8 cellular contexts compared by ENCODE assay signal in genomic region chr1:211829343-211830054, GRCh38. TPM values are rescaled to one million over a fixed set of nuclear protein-coding genes. Genes with fewer than 3 reads are reported as not detected.
DNase-seq lines count a peak whose midpoint lies in the region; ATAC-seq, FAIRE-seq and TF ChIP-seq lines count a peak whose summit lies in the region.

No MANE protein-coding gene starts in this region.

- TF ChIP-seq RAD21 in K562 (CRISPR knock-in tag; conservative IDR thresholded peaks at IDR 0.05 in 1 of 2, IDR thresholded peaks at IDR 0.05 in 1 of 2) = 0 out of 4 replicates have a peak, but pooled peaks of 1 of the 2 experiments have one; percentile 2

- no peaks in the 10 kb centered on the region for H3K27me3 ChIP-seq in K562 (ENCODE audit: control insufficient read depth in 2 of 2, insufficient read depth in 2 of 2, low read length in 2 of 2)
- H3K27me3 ChIP-seq in gastrocnemius medialis = no peaks in the 10 kb centered on the region

- no peaks in the 10 kb centered on the region for H4K20me1 ChIP-seq in K562 (replicated peaks; ENCODE audit: control insufficient read depth, insufficient read depth, low read length)

- peaks cover 35% of the 10 kb centered on the region for H3K36me3 Mint-ChIP-seq in activated naive CD4-positive, alpha-beta T cell treated with anti-CD3 and anti-CD28 coated beads, Interleukin-2, amount 10 ng/mL, durations not matched to agents 7 days and 5 days

- FAIRE-seq in K562 (lab: Jason Lieb, UNC) = peak; percentile 35

- peaks cover 70% of the 10 kb centered on the region for H3K4me1 Mint-ChIP-seq in activated naive CD4-positive, alpha-beta T cell treated with anti-CD3 and anti-CD28 coated beads, Interleukin-2, amount 10 ng/mL, durations not matched to agents 7 days and 5 days

- H3K9me1 ChIP-seq in K562 (ENCODE audit: control insufficient read depth, insufficient read depth, low read length) = no peaks in the 10 kb centered on the region

- TF ChIP-seq POLR2A in K562 (conservative IDR thresholded peaks at IDR 0.05) (no peak), gastrocnemius medialis (IDR thresholded peaks at IDR 0.05) (no peak)

- peak overlapping the region; percentile 83 for H3K4me3 ChIP-seq in K562
- peak overlapping the region; percentile 62 to 85 (median 68) for H3K4me3 ChIP-seq in gastrocnemius medialis

- POLR2A ChIA-PET in K562 (lab: Yijun Ruan, JAX) = interaction anchor here (0.6 to 1.6 kb wide), 9 partner anchors 13 to 206 kb away, joined by 3 to 7 read pairs (median 4); partner anchors contain the start of genes DTL and INTS7

- H3K36me3 ChIP-seq in K562 (ENCODE audit: control insufficient read depth, insufficient read depth, low read length) (no peaks in the 10 kb centered on the region; the same call in 2 of the 3 replicates), gastrocnemius medialis (no peaks in the 10 kb centered on the region)

- WGBS in K562 (ENCODE audit: insufficient coverage, low coverage, missing lambda C conversion rate) = 3% methylated on average over 22 of the region's 22 CpGs

- H3K9me3 Mint-ChIP-seq in activated naive CD4-positive, alpha-beta T cell treated with anti-CD3 and anti-CD28 coated beads, Interleukin-2, amount 10 ng/mL, durations not matched to agents 7 days and 5 days = no peaks in the 10 kb centered on the region

- CTCF ChIA-PET in activated naive CD4-positive, alpha-beta T cell treated with anti-CD3 and anti-CD28 coated beads, Interleukin-2, amount 10 ng/mL, durations not matched to agents 7 days and 5 days (lab: Charles Lee) = no interaction called here
- CTCF ChIA-PET in K562 (lab: Yijun Ruan, JAX; ENCODE audit: low intra/inter-chr PET ratio) = interaction anchor here (0.6 to 2.6 kb wide), 5 partner anchors 115 to 824 kb away, joined by 3 to 9 read pairs (median 4); no protein-coding TSS in a partner anchor

- TF ChIP-seq CTCF in K562 (IDR thresholded peaks at IDR 0.05 in 2 of 3, conservative IDR thresholded peaks at IDR 0.05 in 1 of 3; ENCODE audit: insufficient read depth in 2 of 3, low read depth in 1 of 3, low read length in 3 of 3) = peak; percentile 16 to 48 (median 42); a peak in 3 of 6 replicates
- no peak for TF ChIP-seq CTCF in gastrocnemius medialis (IDR thresholded peaks at IDR 0.05 in 4 of 5, conservative IDR thresholded peaks at IDR 0.05 in 1 of 5)

- intact Hi-C loops in K562 (cut with micrococcal nuclease) (loop anchor here (1.0 to 5.0 kb wide), 4 partner anchors 87 to 205 kb away; partner anchors contain the start of genes DTL and INTS7), gastrocnemius medialis (cut with DNase I; ENCODE audit: low total_unique reads) (loop anchor here (1.0 to 10.0 kb wide), 5 partner anchors 131 to 455 kb away; partner anchors contain the start of genes DTL, INTS7, PPP2R5A and SLC30A1)

- peaks cover 7% of the 10 kb centered on the region; the same call in 1 of the 3 replicates for H3K79me2 ChIP-seq in K562 (ENCODE audit: control insufficient read depth, insufficient read depth, low read length)

- H3K4me3 Mint-ChIP-seq in activated naive CD4-positive, alpha-beta T cell treated with anti-CD3 and anti-CD28 coated beads, Interleukin-2, amount 10 ng/mL, durations not matched to agents 7 days and 5 days = peak overlapping the region; percentile 96

- H2AFZ ChIP-seq in K562 (ENCODE audit: low read depth, low read length) = peak overlapping the region; percentile 98

- ATAC-seq in K562 = peak; percentile 40
- ATAC-seq in gastrocnemius medialis = peak in 1 of 2 donors; percentile 43
- no peak for ATAC-seq in HG03280 (IDR thresholded peaks at IDR 0.05; ENCODE audit: unreplicated experiment)

- peak overlapping the region; percentile 71 to 93 for H3K9ac ChIP-seq in K562 (ENCODE audit: insufficient read depth in 1 of 2, low read depth in 2 of 2, low read length in 2 of 2)

- in situ Hi-C loops in K562 (cut with MboI) = loop anchor here (5.0 kb wide), 1 partner anchor 132 kb away; no protein-coding TSS in a partner anchor
- in situ Hi-C loops in gastrocnemius medialis (cut with MboI; ENCODE audit: low sequenced_read_pairs in 4 of 4) = loop anchor here in 2 of 4 donors (10.0 to 25.0 kb wide), 3 partner anchors 145 to 267 kb away; partner anchors contain the start of gene NEK2 (in 1 of the 2)

- H3K27me3 Mint-ChIP-seq in activated naive CD4-positive, alpha-beta T cell treated with anti-CD3 and anti-CD28 coated beads, Interleukin-2, amount 10 ng/mL, durations not matched to agents 7 days and 5 days = no peaks in the 10 kb centered on the region

- H3K9me3 ChIP-seq in K562 (replicated peaks; ENCODE audit: control insufficient read depth, insufficient read depth, low read depth, low read length) (no peaks in the 10 kb centered on the region), gastrocnemius medialis (no peaks in the 10 kb centered on the region)

- peaks cover 18 to 20% of the 10 kb centered on the region in 2 experiments for H3K4me1 ChIP-seq in K562 (replicated peaks in 1 of 2; ENCODE audit: control insufficient read depth in 2 of 2, insufficient read depth in 2 of 2, low read length in 2 of 2)
- H3K4me1 ChIP-seq in gastrocnemius medialis = peaks cover 13 to 17% of the 10 kb centered on the region in 2 donors

- no TSS peak for BruUV-seq in K562 (replicated peaks; lab: Mats Ljungman, UMichigan)

- peak overlapping the region; percentile 82 for H3K4me2 ChIP-seq in K562 (ENCODE audit: insufficient read depth, low read length)

- TF ChIP-seq EP300 in K562 (IDR thresholded peaks at IDR 0.05; ENCODE audit: low read length) = no peak

- no peak for DNase-seq in activated naive CD4-positive, alpha-beta T cell treated with anti-CD3 and anti-CD28 coated beads, Interleukin-2, amount 10 ng/mL, durations not matched to agents 7 days and 5 days
- DNase-seq in activated naive CD4-positive, alpha-beta T cell treated with anti-CD3 and anti-CD28 coated beads, Interleukin-2, amount 50 U/mL, for 16 hours = no peak
- peak; percentile 43 to 59 for DNase-seq in NCI-H524 (lab: John Stamatoyannopoulos, UW)
- peak in 3 of 4 experiments; percentile 27 to 69 (median 55) for DNase-seq in K562 (ENCODE audit: extremely low read depth in 1 of 4, low spot score in 3 of 4)
- peak; percentile 65 for DNase-seq in iPS-NIHi7 (ENCODE audit: extremely low spot score)
- peak in 1 of 2 donors; percentile 18 for DNase-seq in gastrocnemius medialis
- DNase-seq in stimulated activated naive CD4-positive, alpha-beta T cell treated with Interleukin-2 at 50 U/mL for 16 hours (lab: John Stamatoyannopoulos, UW) = no peak

- peak overlapping the region; percentile 90 for H3K27ac Mint-ChIP-seq in activated naive CD4-positive, alpha-beta T cell treated with anti-CD3 and anti-CD28 coated beads, Interleukin-2, amount 10 ng/mL, durations not matched to agents 7 days and 5 days

- H3K27ac ChIP-seq in K562 (ENCODE audit: extremely low read depth, low read depth, low read length) (no peak overlapping the region), gastrocnemius medialis (peak overlapping the region; percentile 66 to 92 (median 82))

TF ChIP-seq in K562, 482 proteins besides CTCF, POLR2A, EP300 and RAD21 (continues in another document):
- peak; percentile 78; the same call in 1 of the 2 replicates for TF ChIP-seq ZBTB43 (CRISPR knock-in tag; IDR thresholded peaks at IDR 0.05)
- no peak for TF ChIP-seq TCF7L2 (IDR thresholded peaks at IDR 0.05; ENCODE audit: low read depth, low read length)
- no peak for TF ChIP-seq STAG1 (CRISPR knock-in tag; IDR thresholded peaks at IDR 0.05; ENCODE audit: borderline replicate concordance)
- TF ChIP-seq SPI1 (IDR thresholded peaks at IDR 0.05; ENCODE audit: borderline replicate concordance, low read depth, low read length) = peak; percentile 60; the same call in 1 of the 2 replicates
- TF ChIP-seq KDM4B (IDR thresholded peaks at IDR 0.05; ENCODE audit: borderline replicate concordance in 2 of 2, low read depth in 1 of 2) = no peak

RNA-seq across cellular contexts. Expression of gene LPGAT1, which starts 1.1 kb away (rescaled TPM):
- total RNA-seq in K562 (2011; cell fraction: chromatin; rRNA removed; ENCODE audit: low replicate concordance) = 15.4 and 34.1 TPM in 2 replicates
- total RNA-seq in K562 (2011; cell fraction: nucleolus; rRNA removed) = 7.3 and 17.6 TPM in 2 replicates
- 27.4 and 42.4 TPM in 2 replicates for total RNA-seq in K562 (2011; cell fraction: nucleoplasm; rRNA removed)
- total RNA-seq in K562 (2014; rRNA removed) (16.8 and 31.1 TPM in 2 replicates), K562 (2014; rRNA removed; fragmentation: Illumina TruSeq; extraction: Trizol) (25.7 and 29.2 TPM in 2 replicates), K562 (2015; rRNA removed; fragmentation: Illumina TruSeq; extraction: Trizol) (16.2 and 17.5 TPM in 2 replicates), K562 (2021) (30.5 and 31.4 TPM in 2 replicates), gastrocnemius medialis (10 to 100 TPM; 11.2 to 51.4 (median 21.5) TPM)
- polyA plus RNA-seq in K562 (2011; rRNA removed) (10.8 and 13.0 TPM in 2 replicates), K562 (2014; fragmentation: Illumina TruSeq; extraction: Trizol) (12.8 and 13.9 TPM in 2 replicates), K562 (2014; fragmentation: Nextera tagmentation; extraction: Ambion mirVana) (1 to 10 TPM; 5.7 to 6.7 TPM), K562 (2014; rRNA removed) (10.3 and 16.3 TPM in 2 replicates)
- 5.5 and 8.1 TPM in 2 replicates for polyA plus RNA-seq in K562 (2011; cell fraction: cytosol; rRNA removed)
- 5.7 and 6.9 TPM in 2 replicates for polyA plus RNA-seq in K562 (2011; cell fraction: nucleus; rRNA removed)
- 6.4 and 8.6 TPM in 2 replicates for polyA plus RNA-seq in K562 (2012)
- polyA minus RNA-seq in K562 (2011; rRNA and poly(A)+ RNA removed) = 27.4 and 36.2 TPM in 2 replicates
- polyA minus RNA-seq in K562 (2011; cell fraction: cytosol; rRNA and poly(A)+ RNA removed) = 15.5 and 22.9 TPM in 2 replicates
- 12.3 and 16.3 TPM in 2 replicates for polyA minus RNA-seq in K562 (2011; cell fraction: nucleus; rRNA and poly(A)+ RNA removed)

Comparison
In these comparisons a context has a peak if more than half of its experiments do, and no peak if none do; other contexts are left out.
1. DNase-seq: peak in NCI-H524 (2 of 2), K562 (3 of 4) and iPS-NIHi7 (single experiment); none in activated naive CD4-positive, alpha-beta T cell treated with anti-CD3 and anti-CD28 coated beads, Interleukin-2, amount 10 ng/mL, durations not matched to agents 7 days and 5 days (single experiment), activated naive CD4-positive, alpha-beta T cell treated with anti-CD3 and anti-CD28 coated beads, Interleukin-2, amount 50 U/mL, for 16 hours (single experiment) and stimulated activated naive CD4-positive, alpha-beta T cell treated with Interleukin-2 at 50 U/mL for 16 hours (single experiment).
2. CTCF ChIP-seq: peak in K562 (3 of 3); none in gastrocnemius medialis (0 of 5).